In genomic region chr9:106726070-106726815, GRCh38 we compare ENCODE assay signal across 18 cellular contexts.
DNase-seq lines count a peak whose midpoint lies in the region; ATAC-seq and TF ChIP-seq lines count a peak whose summit lies in the region.
"Had no signal": no experiment of that assay in that cellular context is flagged by ENCODE, and none has a peak within 500 bp of the region (broad histone marks: within the 10 kb centered on the region; RNA-seq: fewer than 3 reads in every experiment).

No MANE protein-coding gene starts in this region.

- intact Hi-C loops in left ventricle myocardium superior (cut with micrococcal nuclease) = no loop called here
- intact Hi-C loops in sciatic nerve (cut with DNase I) = no loop called here

- TF ChIP-seq CTCF in WERI-Rb-1 (IDR thresholded peaks at IDR 0.05; ENCODE audit: low read depth, low read length) = no peak

- peak; percentile 90 for ATAC-seq in left ventricle myocardium superior
- peak; percentile 82 for ATAC-seq in sciatic nerve
- ATAC-seq in GM18498 (IDR thresholded peaks at IDR 0.05; ENCODE audit: unreplicated experiment) = no peak
- ATAC-seq: A549 had no signal

- H3K27me3 ChIP-seq in WERI-Rb-1 (ENCODE audit: insufficient read depth, low read depth, severe bottlenecking) = no peaks in the 10 kb centered on the region

- no peak overlapping the region for H3K27ac ChIP-seq in WERI-Rb-1
- H3K27ac ChIP-seq: A549, GM23248 had no signal

- H3K36me3 ChIP-seq in WERI-Rb-1 = no peaks in the 10 kb centered on the region
- H3K36me3 ChIP-seq: HAP-1 had no signal

- no peak overlapping the region for H3K4me3 ChIP-seq in WERI-Rb-1 (ENCODE audit: low read depth, low read length)
- H3K4me3 ChIP-seq: A549, GM23248, HAP-1 had no signal

- H3K9me3 ChIP-seq in WERI-Rb-1 (ENCODE audit: severe bottlenecking) = no peaks in the 10 kb centered on the region
- H3K9me3 ChIP-seq: A549, HAP-1 had no signal

- DNase-seq in LHCN-M2 (ENCODE audit: low read depth) = peak; percentile 30
- DNase-seq in fibroblast of gingiva (ENCODE audit: low read depth) = peak; percentile 17
- no peak for DNase-seq in left ventricle myocardium superior
- no peak for DNase-seq in sciatic nerve (ENCODE audit: low spot score)
- no peak for DNase-seq in WERI-Rb-1
- no peak for DNase-seq in Kasumi-1 (lab: John Stamatoyannopoulos, UW)
- no peak for DNase-seq in NCI-H1694 treated with DMSO at 0.1 percent for 48 hours (lab: John Stamatoyannopoulos, UW)
- DNase-seq: DMS53, GDM1, GM23248, NCI-H1694, NCI-H2081 treated with DMSO at 0.1 percent for 48 hours, NCI-H2171 treated with DMSO at 0.1 percent for 48 hours, NCI-H526, OCI-M1 had no signal

Comparison
In these comparisons a context has a peak if more than half of its experiments do, and no peak if none do; other contexts are left out.
1. DNase-seq: peak in LHCN-M2 (single experiment) and fibroblast of gingiva (single experiment); none in left ventricle myocardium superior (single experiment), sciatic nerve (single experiment), WERI-Rb-1 (single experiment), Kasumi-1 (0 of 2) and NCI-H1694 treated with DMSO at 0.1 percent for 48 hours (single experiment).